ENCODE assay signal across 8 cellular contexts in genomic region chr4:145177511-145177905, GRCh38. TPM values are rescaled to one million over a fixed set of nuclear protein-coding genes. Genes with fewer than 3 reads are reported as not detected.
DNase-seq lines count a peak whose midpoint lies in the region; ATAC-seq, FAIRE-seq and TF ChIP-seq lines count a peak whose summit lies in the region.

No MANE protein-coding gene starts in this region.

- ATAC-seq in gastrocnemius medialis, result peak; percentile 19 to 28

- H3K9me3 Mint-ChIP-seq in T-helper 1 cell treated with Interleukin-12 subunit alpha and Interleukin-12 subunit beta and Interleukin-4 antibody, amounts not matched to agents 30 μg/mL and 1 μg/mL, for 36 hours, result peaks cover 4% of the 10 kb centered on the region

- H3K27ac Mint-ChIP-seq in T-helper 1 cell treated with Interleukin-12 subunit alpha and Interleukin-12 subunit beta and Interleukin-4 antibody, amounts not matched to agents 30 μg/mL and 1 μg/mL, for 36 hours, result peak overlapping the region; percentile 93

- H3K27me3 ChIP-seq in gastrocnemius medialis, result no peaks in the 10 kb centered on the region

- peak overlapping the region; percentile 96 for H3K4me3 Mint-ChIP-seq in T-helper 1 cell treated with Interleukin-12 subunit alpha and Interleukin-12 subunit beta and Interleukin-4 antibody, amounts not matched to agents 30 μg/mL and 1 μg/mL, for 36 hours

- H3K9me3 ChIP-seq in gastrocnemius medialis, result no peaks in the 10 kb centered on the region

- intact Hi-C loops in gastrocnemius medialis (cut with DNase I; ENCODE audit: low total_unique reads), result loop anchor here (1.0 to 10.0 kb wide), 3 partner anchors 305 to 1993 kb away; partner anchors contain the start of gene USP38

- H3K36me3 Mint-ChIP-seq in T-helper 1 cell treated with Interleukin-12 subunit alpha and Interleukin-12 subunit beta and Interleukin-4 antibody, amounts not matched to agents 30 μg/mL and 1 μg/mL, for 36 hours (ENCODE audit: low read depth), result peaks cover 26% of the 10 kb centered on the region

- peaks cover 37% of the 10 kb centered on the region for H3K4me1 Mint-ChIP-seq in T-helper 1 cell treated with Interleukin-12 subunit alpha and Interleukin-12 subunit beta and Interleukin-4 antibody, amounts not matched to agents 30 μg/mL and 1 μg/mL, for 36 hours (ENCODE audit: low read depth)

- TF ChIP-seq POLR2A in gastrocnemius medialis (IDR thresholded peaks at IDR 0.05), result no peak

- peak overlapping the region; percentile 97 to 99 (median 98) for H3K27ac ChIP-seq in gastrocnemius medialis

- in situ Hi-C loops in gastrocnemius medialis (cut with MboI; ENCODE audit: low sequenced_read_pairs in 4 of 4), result no loop called here

- H3K4me3 ChIP-seq in GM12864 (ENCODE audit: low read depth, low read length), result peak overlapping the region; percentile 58
- H3K4me3 ChIP-seq in fibroblast of mammary gland (ENCODE audit: control insufficient read depth, low read depth, low read length), result peak overlapping the region; percentile 87
- H3K4me3 ChIP-seq in gastrocnemius medialis, result peak overlapping the region; percentile 63 to 95 (median 87)

- no peak for FAIRE-seq in RCC 7860 (lab: Jason Lieb, UNC)

- TF ChIP-seq CTCF in GM12864 (IDR thresholded peaks at IDR 0.05; ENCODE audit: low read depth, low read length, missing control alignments), result no peak
- no peak for TF ChIP-seq CTCF in fibroblast of mammary gland (conservative IDR thresholded peaks at IDR 0.05; ENCODE audit: control insufficient read depth, insufficient read depth, low read depth, low read length)
- no peak for TF ChIP-seq CTCF in gastrocnemius medialis (IDR thresholded peaks at IDR 0.05 in 4 of 5, conservative IDR thresholded peaks at IDR 0.05 in 1 of 5)

- peaks cover 0 to 3% of the 10 kb centered on the region in 2 donors for H3K36me3 ChIP-seq in gastrocnemius medialis

- H3K27me3 Mint-ChIP-seq in T-helper 1 cell treated with Interleukin-12 subunit alpha and Interleukin-12 subunit beta and Interleukin-4 antibody, amounts not matched to agents 30 μg/mL and 1 μg/mL, for 36 hours (ENCODE audit: low read depth), result no peaks in the 10 kb centered on the region

- H3K4me1 ChIP-seq in gastrocnemius medialis, result peaks cover 38 to 50% of the 10 kb centered on the region in 2 donors

- DNase-seq in GM12864 (ENCODE audit: low read depth) (no peak), fibroblast of mammary gland (ENCODE audit: low read depth) (peak; percentile 36), gastrocnemius medialis (peak; percentile 32 to 45), DMS79 treated with DMSO at 0.1 percent for 48 hours (lab: John Stamatoyannopoulos, UW) (no peak), RCC 7860 (ENCODE audit: low spot score) (no peak), ecto neural progenitor cell (ENCODE audit: low spot score) (no peak)
- no peak for DNase-seq in stimulated activated CD4-positive, alpha-beta T cell treated with anti-CD3 and anti-CD28 coated beads, Interleukin-4, amount 100 ng/mL, for 1 hour

RNA-seq across cellular contexts. Expression of gene OTUD4, which starts 2.9 kb away (rescaled TPM):
- 10 to 100 TPM; 32.6 to 61.1 (median 47.9) TPM for total RNA-seq in gastrocnemius medialis

Comparison
In these comparisons a context has a peak if more than half of its experiments do, and no peak if none do; other contexts are left out.
1. DNase-seq: peak in fibroblast of mammary gland (single experiment) and gastrocnemius medialis (2 of 2); none in GM12864 (single experiment), stimulated activated CD4-positive, alpha-beta T cell treated with anti-CD3 and anti-CD28 coated beads, Interleukin-4, amount 100 ng/mL, for 1 hour (single experiment), DMS79 treated with DMSO at 0.1 percent for 48 hours (single experiment), RCC 7860 (single experiment) and ecto neural progenitor cell (single experiment).
2. Peak in every context shown above with its lines, with median percentiles within 50 percentile points of each other: H3K4me3 ChIP-seq.